8 cellular contexts compared by ENCODE assay signal in the genomic region with DNA sequence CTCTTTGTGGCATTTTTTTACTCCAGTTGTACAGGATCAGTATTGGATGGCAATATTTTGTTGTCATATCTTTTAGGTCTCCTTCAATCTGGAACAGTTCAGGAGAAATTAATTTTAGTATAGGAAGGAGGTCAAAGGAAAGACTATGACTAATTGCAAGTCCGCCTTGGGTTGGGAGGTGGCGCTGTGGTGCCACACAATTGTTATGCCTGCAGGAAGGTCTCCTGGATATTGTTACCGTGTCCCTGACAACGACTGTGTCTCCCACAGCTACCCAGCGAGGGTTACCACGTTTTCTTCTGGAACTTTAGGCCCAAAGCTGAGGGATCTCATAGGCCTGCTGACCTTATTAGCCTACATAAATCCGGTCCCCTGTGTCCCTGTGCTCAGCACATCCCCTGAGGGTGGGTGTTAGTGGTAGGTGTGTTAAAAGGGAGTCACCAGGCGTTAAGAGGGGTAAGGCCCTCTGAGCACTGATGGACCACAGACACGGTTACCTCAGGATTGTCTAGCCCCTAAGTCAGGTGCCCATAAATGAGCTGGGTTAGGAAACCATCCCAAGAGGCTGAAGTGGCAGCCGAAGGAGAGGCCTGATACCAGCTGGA. TPM values are rescaled to one million over a fixed set of nuclear protein-coding genes. Genes with fewer than 3 reads are reported as not detected.
DNase-seq lines count a peak whose midpoint lies in the region; ATAC-seq and TF ChIP-seq lines count a peak whose summit lies in the region.

No MANE protein-coding gene starts in this region.

- POLR2A ChIA-PET in HEK293T (lab: Yijun Ruan, JAX) = no interaction called here

- no peak overlapping the region for H3K27ac ChIP-seq in breast epithelium

- ATAC-seq in HG03025 (IDR thresholded peaks at IDR 0.05; ENCODE audit: low FRiP score, unreplicated experiment) = no peak

- H3K36me3 ChIP-seq in breast epithelium (no peaks in the 10 kb centered on the region), kidney epithelial cell (ENCODE audit: control insufficient read depth, insufficient read depth, low read length) (no peaks in the 10 kb centered on the region)

- CTCF ChIA-PET in HEK293T (lab: Yijun Ruan, JAX) = interaction anchor here (0.6 to 2.4 kb wide), 12 partner anchors 8 to 985 kb away, joined by 3 to 10 read pairs (median 4); no protein-coding TSS in a partner anchor

- peak; percentile 69 for DNase-seq in EH (ENCODE audit: low read depth)
- DNase-seq in HEK293T (ENCODE audit: extremely low spot score) = peak; percentile 76
- DNase-seq in NCI-H2029 treated with DMSO at 0.1 percent for 48 hours (lab: John Stamatoyannopoulos, UW) = peak; percentile 35
- peak; percentile 48 for DNase-seq in UCSD-AML1 (lab: John Stamatoyannopoulos, UW; ENCODE audit: unreplicated experiment)
- peak; percentile 48 to 74 for DNase-seq in breast epithelium (ENCODE audit: low spot score in 2 of 2)
- no peak for DNase-seq in kidney epithelial cell (ENCODE audit: low read depth)
- DNase-seq in stimulated activated CD4-positive, alpha-beta T cell treated with anti-CD3 and anti-CD28 coated beads, Interleukin-2, amount 100 ng/mL, for 24 hours = peak; percentile 61 to 62

- H3K4me3 ChIP-seq in breast epithelium (no peak overlapping the region), kidney epithelial cell (ENCODE audit: low read depth, low read length) (no peak overlapping the region)

- H3K9me3 ChIP-seq in breast epithelium = no peaks in the 10 kb centered on the region

- no peak for TF ChIP-seq POLR2A in breast epithelium (IDR thresholded peaks at IDR 0.05)

- H3K4me1 ChIP-seq in breast epithelium = no peaks in the 10 kb centered on the region

- TF ChIP-seq CTCF in breast epithelium (IDR thresholded peaks at IDR 0.05) (peak; percentile 54 to 71 (median 70)), kidney epithelial cell (IDR thresholded peaks at IDR 0.05; ENCODE audit: insufficient read depth, low read length, poor library complexity, severe bottlenecking) (peak; percentile 87)

- H3K27me3 ChIP-seq in breast epithelium (no peaks in the 10 kb centered on the region), kidney epithelial cell (ENCODE audit: control insufficient read depth, insufficient read depth, low read length) (no peaks in the 10 kb centered on the region)

- intact Hi-C loops in breast epithelium (cut with DNase I; ENCODE audit: low total_unique reads) = no loop called here

TF ChIP-seq in HEK293T, 16 proteins besides CTCF, POLR2A, EP300 and RAD21:
- TF ChIP-seq ARNT (IDR thresholded peaks at IDR 0.05) (no peak), ZNF384 (IDR thresholded peaks at IDR 0.05) (no peak), FOXM1 (IDR thresholded peaks at IDR 0.05; ENCODE audit: borderline replicate concordance) (no peak), BHLHE40 (IDR thresholded peaks at IDR 0.05; ENCODE audit: borderline replicate concordance) (no peak), NFRKB (IDR thresholded peaks at IDR 0.05) (no peak), FOXK2 (IDR thresholded peaks at IDR 0.05) (no peak), SP1 (IDR thresholded peaks at IDR 0.05) (no peak), L3MBTL2 (conservative IDR thresholded peaks at IDR 0.05) (no peak), LEF1 (IDR thresholded peaks at IDR 0.05; ENCODE audit: borderline replicate concordance) (no peak), FOXA1 (IDR thresholded peaks at IDR 0.05) (no peak), TARDBP (IDR thresholded peaks at IDR 0.05) (no peak), ELF4 (IDR thresholded peaks at IDR 0.05) (no peak), SUZ12 (IDR thresholded peaks at IDR 0.05) (no peak), CTBP1 (IDR thresholded peaks at IDR 0.05; ENCODE audit: borderline replicate concordance) (no peak), PKNOX1 (IDR thresholded peaks at IDR 0.05) (no peak), HDGF (IDR thresholded peaks at IDR 0.05; ENCODE audit: borderline replicate concordance) (no peak)

RNA-seq across cellular contexts. Expression of gene KCNAB1, which starts 31.5 kb away (rescaled TPM):
- total RNA-seq in breast epithelium (1 to 10 TPM; 3.9 to 8.3 (median 5.4) TPM), kidney epithelial cell (not detected in 2 replicates)
